In genomic region chr15:74421302-74422245, GRCh38 we compare ENCODE assay signal across 13 cellular contexts. TPM values are rescaled to one million over a fixed set of nuclear protein-coding genes. Genes with fewer than 3 reads are reported as not detected.
DNase-seq lines count a peak whose midpoint lies in the region; ATAC-seq and FAIRE-seq lines count a peak whose summit lies in the region.
"Had no signal": no experiment of that assay in that cellular context is flagged by ENCODE, and none has a peak within 500 bp of the region (broad histone marks: within the 10 kb centered on the region; RNA-seq: fewer than 3 reads in every experiment).

No MANE protein-coding gene starts in this region.

- no peak overlapping the region for H3K4me3 ChIP-seq in CD8-positive, alpha-beta memory T cell (ENCODE audit: low read length)

- CTCF ChIA-PET in CD8-positive, alpha-beta memory T cell (lab: Charles Lee) = interaction anchor here (0.6 to 1.7 kb wide), 3 partner anchors 10 to 39 kb away, joined by 3 to 5 read pairs (median 4); no protein-coding TSS in a partner anchor

- peaks cover 0 to 24% (median 0%) of the 10 kb centered on the region in 3 donors for H3K36me3 Mint-ChIP-seq in CD8-positive, alpha-beta memory T cell
- peaks cover 35% of the 10 kb centered on the region for H3K36me3 Mint-ChIP-seq in dendritic cell treated with granulocyte-macrophage colony-stimulating factor and Interleukin-4, amounts not matched to agents 40 ng/mL and 50 ng/mL, for 4 days (ENCODE audit: low read depth)
- H3K36me3 Mint-ChIP-seq: mesothelial cell of epicardium had no signal

- H3K4me3 Mint-ChIP-seq in CD8-positive, alpha-beta memory T cell = peak overlapping the region in 1 of 7 donors; percentile 18
- no peak overlapping the region for H3K4me3 Mint-ChIP-seq in dendritic cell treated with granulocyte-macrophage colony-stimulating factor and Interleukin-4, amounts not matched to agents 40 ng/mL and 50 ng/mL, for 4 days
- H3K4me3 Mint-ChIP-seq: mesothelial cell of epicardium had no signal

- peaks cover 35 to 74% (median 39%) of the 10 kb centered on the region in 3 donors for H3K4me1 Mint-ChIP-seq in CD8-positive, alpha-beta memory T cell
- H3K4me1 Mint-ChIP-seq in dendritic cell treated with granulocyte-macrophage colony-stimulating factor and Interleukin-4, amounts not matched to agents 40 ng/mL and 50 ng/mL, for 4 days (ENCODE audit: low read depth) = peaks cover 58% of the 10 kb centered on the region

- no peaks in the 10 kb centered on the region for H3K36me3 ChIP-seq in CD8-positive, alpha-beta memory T cell (ENCODE audit: insufficient read depth, low read length)

- H3K27me3 ChIP-seq in CD8-positive, alpha-beta memory T cell (ENCODE audit: insufficient read depth, low read length, poor library complexity, severe bottlenecking) = no peaks in the 10 kb centered on the region

- ATAC-seq in HG03097 (IDR thresholded peaks at IDR 0.05; ENCODE audit: low FRiP score, unreplicated experiment) = no peak

- peak overlapping the region in 6 of 8 donors; percentile 20 to 95 (median 48) for H3K27ac Mint-ChIP-seq in CD8-positive, alpha-beta memory T cell
- peak overlapping the region; percentile 57 for H3K27ac Mint-ChIP-seq in dendritic cell treated with granulocyte-macrophage colony-stimulating factor and Interleukin-4, amounts not matched to agents 40 ng/mL and 50 ng/mL, for 4 days

- peaks cover 17% of the 10 kb centered on the region for H3K4me1 ChIP-seq in CD8-positive, alpha-beta memory T cell (ENCODE audit: insufficient read depth, low read length)

- no peaks in the 10 kb centered on the region for H3K9me3 Mint-ChIP-seq in CD8-positive, alpha-beta memory T cell
- no peaks in the 10 kb centered on the region for H3K9me3 Mint-ChIP-seq in dendritic cell treated with granulocyte-macrophage colony-stimulating factor and Interleukin-4, amounts not matched to agents 40 ng/mL and 50 ng/mL, for 4 days
- H3K9me3 Mint-ChIP-seq: mesothelial cell of epicardium had no signal

- H3K27me3 Mint-ChIP-seq in CD8-positive, alpha-beta memory T cell = no peaks in the 10 kb centered on the region
- H3K27me3 Mint-ChIP-seq in dendritic cell treated with granulocyte-macrophage colony-stimulating factor and Interleukin-4, amounts not matched to agents 40 ng/mL and 50 ng/mL, for 4 days = peaks cover 1% of the 10 kb centered on the region

- FAIRE-seq in urothelium cell line (lab: Jason Lieb, UNC) = no peak

- DNase-seq in CD8-positive, alpha-beta memory T cell = no peak
- DNase-seq in NCI-H526 (lab: John Stamatoyannopoulos, UW) = peak; percentile 16 to 71
- DNase-seq in nucleus accumbens (lab: John Stamatoyannopoulos, UW) = peak in 55 of 56 donors; percentile 42 to 96 (median 87)
- DNase-seq in ureter (ENCODE audit: low spot score) = no peak
- DNase-seq in urothelium cell line (ENCODE audit: low spot score) = no peak
- DNase-seq in NCI-H1694 treated with DMSO at 0.1 percent for 48 hours (lab: John Stamatoyannopoulos, UW) = no peak
- DNase-seq: cerebellar nuclear complex, COR-L47, NCI-H69 had no signal

- intact Hi-C loops in dendritic cell treated with granulocyte-macrophage colony-stimulating factor and Interleukin-4, amounts not matched to agents 40 ng/mL and 50 ng/mL, for 4 days (cut with micrococcal nuclease) = no loop called here

- POLR2A ChIA-PET in CD8-positive, alpha-beta memory T cell (lab: Charles Lee) = interaction anchor here (0.6 kb wide), 2 partner anchors 11 to 19 kb away, joined by 3 read pairs; no protein-coding TSS in a partner anchor

- no peaks in the 10 kb centered on the region for H3K9me3 ChIP-seq in CD8-positive, alpha-beta memory T cell (ENCODE audit: low read length)

- peak overlapping the region; percentile 9 for H3K27ac ChIP-seq in CD8-positive, alpha-beta memory T cell (ENCODE audit: low read depth, low read length)

RNA-seq across cellular contexts. Expression of gene SEMA7A, which starts 12.2 kb away (rescaled TPM):
- 10 to 100 TPM; 71.2 to 72.5 TPM for total RNA-seq in CD8-positive, alpha-beta memory T cell
- polyA plus RNA-seq in CD8-positive, alpha-beta memory T cell = 1.9 TPM
- total RNA-seq in ureter = 2.2 TPM

RNA-seq across cellular contexts. Expression of gene UBL7, which starts 39.4 kb away (rescaled TPM):
- total RNA-seq in CD8-positive, alpha-beta memory T cell = 10 to 100 TPM; 64.9 to 67.7 TPM
- polyA plus RNA-seq in CD8-positive, alpha-beta memory T cell = 101 TPM
- 26.7 TPM for total RNA-seq in ureter

RNA-seq across cellular contexts. Expression of gene CYP11A1, which starts 54.1 kb away (rescaled TPM):
- not detected for total RNA-seq in CD8-positive, alpha-beta memory T cell
- polyA plus RNA-seq in CD8-positive, alpha-beta memory T cell = not detected
- 2.4 TPM for total RNA-seq in ureter
- total RNA-seq: T-helper 1 cell treated with Interleukin-12 subunit alpha and Interleukin-12 subunit beta and Interleukin-4 antibody, amounts not matched to agents 30 ng/mL and 1 ng/mL, for 36 hours had no signal

Comparison
In these comparisons a context has a peak if more than half of its experiments do, and no peak if none do; other contexts are left out.
1. DNase-seq: peak in NCI-H526 (2 of 2) and nucleus accumbens (55 of 56); none in CD8-positive, alpha-beta memory T cell (0 of 5), ureter (single experiment), urothelium cell line (single experiment) and NCI-H1694 treated with DMSO at 0.1 percent for 48 hours (single experiment).
2. RNA of gene SEMA7A, which starts 12.2 kb away (total RNA-seq): 71.2 to 72.5 TPM in CD8-positive, alpha-beta memory T cell; 2.2 TPM in ureter (single experiment); every median in the first group is over 10 times any median in the second.